In genomic region chr10:117137031-117137910, GRCh38 we compare ENCODE assay signal across 10 cellular contexts. TPM values are rescaled to one million over a fixed set of nuclear protein-coding genes. Genes with fewer than 3 reads are reported as not detected.
A peak's percentile ranks its signal among the peaks of the same experiment; 100 is the strongest.
DNase-seq lines count a peak whose midpoint lies in the region; ATAC-seq and TF ChIP-seq lines count a peak whose summit lies in the region.
"Had no signal": no experiment of that assay in that cellular context is flagged by ENCODE, and none has a peak within 500 bp of the region (broad histone marks: within the 10 kb centered on the region; RNA-seq: fewer than 3 reads in every experiment).

No MANE protein-coding gene starts in this region.

- no peak overlapping the region for H3K27ac Mint-ChIP-seq in dendritic cell treated with granulocyte-macrophage colony-stimulating factor and Interleukin-4, amounts not matched to agents 40 ng/mL and 50 ng/mL, for 4 days

- no CpG with 5 or more reads among the region's 98 CpGs for WGBS in mesendoderm (ENCODE audit: extremely low coverage, insufficient coverage, low lambda C conversion rate)

- H3K4ac ChIP-seq in mesendoderm (ENCODE audit: low read depth, low read length), result peak overlapping the region; percentile 19

- no peak overlapping the region for H2AFZ ChIP-seq in ACC112 (ENCODE audit: low read length, unreplicated experiment)

- no peak overlapping the region for H2BK5ac ChIP-seq in mesendoderm (ENCODE audit: low read length)

- H3K4me3 ChIP-seq in ACC112 (ENCODE audit: low read depth, low read length), result peak overlapping the region; percentile 63
- peak overlapping the region; percentile 34 for H3K4me3 ChIP-seq in HFF-Myc (replicated peaks; ENCODE audit: low read depth, low read length)
- H3K4me3 ChIP-seq in mesendoderm (ENCODE audit: low read length), result peak overlapping the region; percentile 23
- H3K4me3 ChIP-seq: GM12878 had no signal

- H3K23ac ChIP-seq in mesendoderm (ENCODE audit: low read length), result peak overlapping the region; percentile 94

- H3K9ac ChIP-seq in mesendoderm (ENCODE audit: low read length), result peak overlapping the region; percentile 74

- TF ChIP-seq CTCF in HFF-Myc (IDR thresholded peaks at IDR 0.05; ENCODE audit: low read depth, low read length, missing control alignments), result no peak

- peaks cover 97% of the 10 kb centered on the region for H3K27me3 ChIP-seq in ACC112 (ENCODE audit: insufficient read depth, low read length)
- H3K27me3 ChIP-seq in mesendoderm (ENCODE audit: insufficient read depth, low read length, poor library complexity), result peaks cover 54% of the 10 kb centered on the region

- H3K27me3 Mint-ChIP-seq in dendritic cell treated with granulocyte-macrophage colony-stimulating factor and Interleukin-4, amounts not matched to agents 40 ng/mL and 50 ng/mL, for 4 days, result peaks cover 91% of the 10 kb centered on the region

- H3K9me3 Mint-ChIP-seq in dendritic cell treated with granulocyte-macrophage colony-stimulating factor and Interleukin-4, amounts not matched to agents 40 ng/mL and 50 ng/mL, for 4 days, result no peaks in the 10 kb centered on the region

- H3K4me1 Mint-ChIP-seq in dendritic cell treated with granulocyte-macrophage colony-stimulating factor and Interleukin-4, amounts not matched to agents 40 ng/mL and 50 ng/mL, for 4 days (ENCODE audit: low read depth), result peaks cover 59% of the 10 kb centered on the region

- H3K79me2 ChIP-seq in ACC112 (ENCODE audit: control insufficient read depth, insufficient read depth, low read length, unreplicated experiment) (no peaks in the 10 kb centered on the region), mesendoderm (ENCODE audit: control insufficient read depth, insufficient read depth, low read length) (no peaks in the 10 kb centered on the region)

- intact Hi-C loops in dendritic cell treated with granulocyte-macrophage colony-stimulating factor and Interleukin-4, amounts not matched to agents 40 ng/mL and 50 ng/mL, for 4 days (cut with micrococcal nuclease), result no loop called here

- peak overlapping the region; percentile 90 for H3K56ac ChIP-seq in mesendoderm (ENCODE audit: low read length)

- ATAC-seq in GM21576 (IDR thresholded peaks at IDR 0.05; ENCODE audit: unreplicated experiment) (no peak), GM21447 (IDR thresholded peaks at IDR 0.05; ENCODE audit: unreplicated experiment) (no peak), GM18907 (IDR thresholded peaks at IDR 0.05; ENCODE audit: unreplicated experiment) (no peak)
- ATAC-seq: gastroesophageal sphincter, GM12878 had no signal

- H3K18ac ChIP-seq in mesendoderm (ENCODE audit: low read length), result peak overlapping the region; percentile 93

- H3K4me1 ChIP-seq in ACC112 (ENCODE audit: control insufficient read depth, insufficient read depth, low read length, unreplicated experiment) (no peaks in the 10 kb centered on the region), mesendoderm (ENCODE audit: control insufficient read depth, low read depth, low read length) (peaks cover 8% of the 10 kb centered on the region)

- peak overlapping the region; percentile 79 for H3K4me2 ChIP-seq in mesendoderm (ENCODE audit: low read length)

- no peak overlapping the region for H2AK5ac ChIP-seq in mesendoderm (ENCODE audit: low read length)

- H3K27ac ChIP-seq in ACC112 (ENCODE audit: low read depth, low read length), result no peak overlapping the region
- H3K27ac ChIP-seq in mesendoderm (ENCODE audit: low read depth, low read length), result no peak overlapping the region
- H3K27ac ChIP-seq: gastroesophageal sphincter had no signal

- no peaks in the 10 kb centered on the region for H3K36me3 Mint-ChIP-seq in dendritic cell treated with granulocyte-macrophage colony-stimulating factor and Interleukin-4, amounts not matched to agents 40 ng/mL and 50 ng/mL, for 4 days (ENCODE audit: low read depth)

- no peak overlapping the region for H4K5ac ChIP-seq in mesendoderm (ENCODE audit: low read length)

- no peaks in the 10 kb centered on the region for H3K79me1 ChIP-seq in mesendoderm (ENCODE audit: low read length)

- no peaks in the 10 kb centered on the region for H3K36me3 ChIP-seq in ACC112 (ENCODE audit: insufficient read depth, low read length)
- H3K36me3 ChIP-seq in mesendoderm (ENCODE audit: control insufficient read depth, insufficient read depth, low read length), result no peaks in the 10 kb centered on the region
- H3K36me3 ChIP-seq: gastroesophageal sphincter had no signal

- DNase-seq in HFF-Myc (ENCODE audit: extremely low read depth, low read depth), result no peak
- DNase-seq in mesendoderm, result peak; percentile 74
- DNase-seq in activated naive CD4-positive, alpha-beta T cell treated with Interleukin-2 at 50 U/mL for 16 hours, result no peak

- H2BK120ac ChIP-seq in mesendoderm (ENCODE audit: low read depth, low read length), result peak overlapping the region; percentile 8

- H3K4me3 Mint-ChIP-seq in dendritic cell treated with granulocyte-macrophage colony-stimulating factor and Interleukin-4, amounts not matched to agents 40 ng/mL and 50 ng/mL, for 4 days, result peak overlapping the region; percentile 72

- no peak overlapping the region for H4K8ac ChIP-seq in mesendoderm (ENCODE audit: low read depth, low read length)

- H2BK15ac ChIP-seq in mesendoderm (replicated peaks; ENCODE audit: low read depth), result no peak overlapping the region

RNA-seq across cellular contexts. Expression of gene VAX1, which starts 0.8 kb away (rescaled TPM):
- 0.14 TPM for polyA plus RNA-seq in mesendoderm (2013, experiment 1 of 2)
- 0.15 TPM for polyA plus RNA-seq in mesendoderm (2013, experiment 2 of 2)
- polyA plus RNA-seq: GM12878 had no signal
